ENCODE assay signal across 11 cellular contexts in the genomic region with DNA sequence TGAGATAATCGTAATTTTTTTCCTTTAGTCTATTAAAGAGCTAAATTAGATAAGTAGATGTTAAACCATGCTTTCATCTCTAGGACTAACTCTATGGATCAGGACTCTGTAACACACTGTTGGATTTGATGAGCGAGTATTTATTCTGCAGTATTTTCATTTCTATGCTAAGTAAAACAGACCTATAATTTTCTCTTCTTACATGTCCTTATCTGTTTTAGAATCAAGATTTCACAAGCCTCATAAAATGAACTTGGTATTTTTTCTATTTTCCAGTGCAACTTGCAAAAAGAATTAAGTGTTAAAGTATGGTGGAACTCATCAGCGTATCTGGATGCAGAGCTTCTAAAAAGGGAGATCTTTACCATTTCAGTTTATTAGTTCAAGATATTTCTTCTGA. TPM values are rescaled to one million over a fixed set of nuclear protein-coding genes. Genes with fewer than 3 reads are reported as not detected.
DNase-seq lines count a peak whose midpoint lies in the region; ATAC-seq and TF ChIP-seq lines count a peak whose summit lies in the region.
"Had no signal": no experiment of that assay in that cellular context is flagged by ENCODE, and none has a peak within 500 bp of the region (broad histone marks: within the 10 kb centered on the region; RNA-seq: fewer than 3 reads in every experiment).

No MANE protein-coding gene starts in this region.

- TF ChIP-seq CTCF in A673 (conservative IDR thresholded peaks at IDR 0.05; ENCODE audit: low read depth, low read length), result no peak
- TF ChIP-seq CTCF in GM23338 (conservative IDR thresholded peaks at IDR 0.05; ENCODE audit: low read depth in 2 of 2), result no peak
- no peak for TF ChIP-seq CTCF in vagina (IDR thresholded peaks at IDR 0.05)
- TF ChIP-seq CTCF in spleen (IDR thresholded peaks at IDR 0.05 in 8 of 11, conservative IDR thresholded peaks at IDR 0.05 in 3 of 11), result no peak

- BruUV-seq in A673 (replicated peaks; lab: Mats Ljungman, UMichigan), result no TSS peak

- WGBS in spleen, 5 donors, result 81 to 93% (median 89%) methylated on average over 3 of the region's 3 CpGs

- H3K9me3 ChIP-seq in A673 (ENCODE audit: low read depth, low read length, poor library complexity, severe bottlenecking), result no peaks in the 10 kb centered on the region
- H3K9me3 ChIP-seq in vagina, result no peaks in the 10 kb centered on the region
- no peaks in the 10 kb centered on the region for H3K9me3 ChIP-seq in spleen
- H3K9me3 ChIP-seq: tibial artery had no signal

- POLR2A ChIA-PET in A673 (lab: Charles Lee; ENCODE audit: low non-redundant PET), result no interaction called here
- POLR2A ChIA-PET in activated CD4-positive, alpha-beta memory T cell treated with anti-CD3 and anti-CD28 coated beads, Interleukin-2, amount 10 ng/mL, durations not matched to agents 7 days and 5 days (lab: Charles Lee), result no interaction called here

- peaks cover 40% of the 10 kb centered on the region for H4K20me1 ChIP-seq in GM23338 (replicated peaks; ENCODE audit: insufficient read depth)

- H3K79me2 ChIP-seq in GM23338 (replicated peaks; ENCODE audit: insufficient read depth), result peaks cover 70% of the 10 kb centered on the region

- peaks cover 20% of the 10 kb centered on the region; the same call in 2 of the 3 replicates for H3K36me3 Mint-ChIP-seq in GM23338 (ENCODE audit: low read depth)
- peaks cover 10% of the 10 kb centered on the region for H3K36me3 Mint-ChIP-seq in activated CD4-positive, alpha-beta memory T cell treated with anti-CD3 and anti-CD28 coated beads, Interleukin-2, amount 10 ng/mL, durations not matched to agents 7 days and 5 days (ENCODE audit: low read depth)
- H3K36me3 Mint-ChIP-seq in immature natural killer cell, result peaks cover 0 to 3% (median 0%) of the 10 kb centered on the region in 3 donors

- H3F3A ChIP-seq in GM23338 (replicated peaks; ENCODE audit: low read depth), result no peaks in the 10 kb centered on the region

- CTCF ChIA-PET in A673 (lab: Charles Lee), result no interaction called here
- CTCF ChIA-PET in activated CD4-positive, alpha-beta memory T cell treated with anti-CD3 and anti-CD28 coated beads, Interleukin-2, amount 10 ng/mL, durations not matched to agents 7 days and 5 days (lab: Charles Lee), result no interaction called here

- no peak overlapping the region for H2AFZ ChIP-seq in GM23338

- no peak for TF ChIP-seq POLR2A in vagina (IDR thresholded peaks at IDR 0.05)
- TF ChIP-seq POLR2A in spleen (IDR thresholded peaks at IDR 0.05), result no peak

- H3K4me3 ChIP-seq in A673 (ENCODE audit: low read depth, low read length, poor library complexity, severe bottlenecking), result peak overlapping the region; percentile 94
- H3K4me3 ChIP-seq in GM23338, result peak overlapping the region; percentile 70
- no peak overlapping the region for H3K4me3 ChIP-seq in vagina
- H3K4me3 ChIP-seq in spleen, result peak overlapping the region in 1 of 8 donors; percentile 88

- H3K9me3 Mint-ChIP-seq in GM23338, result no peaks in the 10 kb centered on the region
- H3K9me3 Mint-ChIP-seq in activated CD4-positive, alpha-beta memory T cell treated with anti-CD3 and anti-CD28 coated beads, Interleukin-2, amount 10 ng/mL, durations not matched to agents 7 days and 5 days, result no peaks in the 10 kb centered on the region
- peaks cover 0 to 1% (median 0%) of the 10 kb centered on the region in 6 donors for H3K9me3 Mint-ChIP-seq in immature natural killer cell

- H3K27me3 Mint-ChIP-seq in GM23338 (ENCODE audit: insufficient read depth, low read depth, poor library complexity), result peaks cover 19% of the 10 kb centered on the region
- peaks cover 6% of the 10 kb centered on the region for H3K27me3 Mint-ChIP-seq in activated CD4-positive, alpha-beta memory T cell treated with anti-CD3 and anti-CD28 coated beads, Interleukin-2, amount 10 ng/mL, durations not matched to agents 7 days and 5 days
- H3K27me3 Mint-ChIP-seq in immature natural killer cell (ENCODE audit: low read depth in 3 of 3), result peaks cover 11 to 22% (median 21%) of the 10 kb centered on the region in 3 donors

- H3K9me2 ChIP-seq in GM23338 (ENCODE audit: insufficient read depth), result no peaks in the 10 kb centered on the region

- peaks cover 14% of the 10 kb centered on the region for H3K4me1 ChIP-seq in A673 (ENCODE audit: insufficient read depth, low read length, poor library complexity, severe bottlenecking)
- peaks cover 11% of the 10 kb centered on the region for H3K4me1 ChIP-seq in GM23338 (ENCODE audit: insufficient read depth)
- peaks cover 61% of the 10 kb centered on the region for H3K4me1 ChIP-seq in vagina
- peaks cover 18 to 80% (median 49%) of the 10 kb centered on the region in 6 donors for H3K4me1 ChIP-seq in spleen

- ATAC-seq in GM23338 (no peak), left ventricle myocardium superior (no peak), HG03378 (IDR thresholded peaks at IDR 0.05; ENCODE audit: unreplicated experiment) (no peak)

- H3K27ac ChIP-seq in A673 (ENCODE audit: low read depth, low read length, poor library complexity, severe bottlenecking), result no peak overlapping the region
- no peak overlapping the region for H3K27ac ChIP-seq in GM23338 (ENCODE audit: low read depth)
- H3K27ac ChIP-seq in vagina, result no peak overlapping the region
- no peak overlapping the region for H3K27ac ChIP-seq in spleen
- H3K27ac ChIP-seq: tibial artery had no signal

- no peaks in the 10 kb centered on the region for H3K27me3 ChIP-seq in A673 (replicated peaks; ENCODE audit: insufficient read depth, low read depth, low read length, poor library complexity)
- H3K27me3 ChIP-seq in GM23338 (ENCODE audit: insufficient read depth), result peaks cover 7% of the 10 kb centered on the region; the same call in 1 of the 2 replicates
- H3K27me3 ChIP-seq in vagina, result no peaks in the 10 kb centered on the region
- no peaks in the 10 kb centered on the region for H3K27me3 ChIP-seq in spleen (replicated peaks in 1 of 7)
- H3K27me3 ChIP-seq: tibial artery had no signal

- H3K4me2 ChIP-seq in GM23338, result peak overlapping the region; percentile 91

- H3K4me3 Mint-ChIP-seq in GM23338 (peak overlapping the region; percentile 98), immature natural killer cell (peak overlapping the region in 4 of 5 donors; percentile 36 to 63 (median 37))
- peak overlapping the region; percentile 6 for H3K4me3 Mint-ChIP-seq in activated CD4-positive, alpha-beta memory T cell treated with anti-CD3 and anti-CD28 coated beads, Interleukin-2, amount 10 ng/mL, durations not matched to agents 7 days and 5 days

- H3K36me3 ChIP-seq in A673 (ENCODE audit: insufficient read depth, low read length, poor library complexity, severe bottlenecking) (no peaks in the 10 kb centered on the region), GM23338 (ENCODE audit: insufficient read depth) (no peaks in the 10 kb centered on the region), vagina (no peaks in the 10 kb centered on the region), spleen (peaks cover 0 to 15% (median 0%) of the 10 kb centered on the region in 6 donors)
- H3K36me3 ChIP-seq: tibial artery had no signal

- no peak overlapping the region for H3K27ac Mint-ChIP-seq in GM23338
- no peak overlapping the region for H3K27ac Mint-ChIP-seq in activated CD4-positive, alpha-beta memory T cell treated with anti-CD3 and anti-CD28 coated beads, Interleukin-2, amount 10 ng/mL, durations not matched to agents 7 days and 5 days
- H3K27ac Mint-ChIP-seq in immature natural killer cell, result peak overlapping the region in 1 of 6 donors; percentile 12

- H3K4me1 Mint-ChIP-seq in GM23338, result peaks cover 24% of the 10 kb centered on the region
- peaks cover 27% of the 10 kb centered on the region for H3K4me1 Mint-ChIP-seq in activated CD4-positive, alpha-beta memory T cell treated with anti-CD3 and anti-CD28 coated beads, Interleukin-2, amount 10 ng/mL, durations not matched to agents 7 days and 5 days
- H3K4me1 Mint-ChIP-seq in immature natural killer cell, result peaks cover 52 to 72% of the 10 kb centered on the region in 2 donors

- intact Hi-C loops in A673 (cut with micrococcal nuclease; ENCODE audit: unreplicated experiment) (no loop called here), vagina (cut with DNase I) (no loop called here), left ventricle myocardium superior (cut with micrococcal nuclease) (no loop called here), spleen (cut with DNase I; ENCODE audit: low total_unique reads) (no loop called here)

- no peak for DNase-seq in A673 (ENCODE audit: low spot score)
- no peak for DNase-seq in GM23338 (ENCODE audit: low spot score)
- DNase-seq in activated CD4-positive, alpha-beta memory T cell treated with anti-CD3 and anti-CD28 coated beads, Interleukin-2, amount 10 ng/mL, durations not matched to agents 7 days and 5 days, result no peak
- no peak for DNase-seq in immature natural killer cell
- DNase-seq in vagina (ENCODE audit: extremely low spot score in 2 of 2), result no peak
- DNase-seq in left ventricle myocardium superior, result no peak
- no peak for DNase-seq in spleen
- DNase-seq: aorta, NCI-H1694 treated with DMSO at 0.1 percent for 48 hours, tibial artery had no signal

TF ChIP-seq in GM23338, 12 proteins besides CTCF, POLR2A, EP300 and RAD21 (continues in another document):
- TF ChIP-seq EZH2phosphoT487 (IDR thresholded peaks at IDR 0.05; ENCODE audit: unreplicated experiment), result no peak
- TF ChIP-seq NANOG (IDR thresholded peaks at IDR 0.05; ENCODE audit: borderline replicate concordance), result no peak

RNA-seq across cellular contexts. Expression of gene CACUL1, which starts 2.4 kb away (rescaled TPM):
- 31.9 and 33.6 TPM in 2 replicates for total RNA-seq in A673 (2021)
- total RNA-seq in GM23338 (2014; rRNA removed; shearing (Covaris generic)), result 31.3 and 46.4 TPM in 2 replicates
- 47.2 and 59.4 TPM in 2 replicates for polyA plus RNA-seq in GM23338 (2016; fragmentation: Nextera tagmentation; extraction: Ambion mirVana)
- total RNA-seq in activated CD4-positive, alpha-beta memory T cell treated with anti-CD3 and anti-CD28 coated beads, Interleukin-2, amount 10 ng/mL, durations not matched to agents 7 days and 5 days, result 10 to 100 TPM; 25.8 to 27.9 TPM
- 10 to 100 TPM; 23.8 to 41.4 (median 25.8) TPM for polyA plus RNA-seq in immature natural killer cell
- total RNA-seq in vagina, result 13.8 TPM
- total RNA-seq in left ventricle myocardium superior, result 28.5 TPM
- total RNA-seq in spleen, result 10 to 100 TPM; 29.9 to 56.7 (median 42.6) TPM
- 1 to 10 TPM; 4.3 to 7.3 (median 4.5) TPM for polyA plus RNA-seq in spleen

Comparison
In these comparisons a context has a peak if more than half of its experiments do, and no peak if none do; other contexts are left out.
1. H3K4me3 ChIP-seq: peak in A673 (single experiment) and GM23338 (single experiment); none in vagina (0 of 2).
2. H3K4me3 Mint-ChIP-seq: peak in every context shown above with its lines; median percentile 98 in GM23338; 37 in immature natural killer cell; 6 in activated CD4-positive, alpha-beta memory T cell treated with anti-CD3 and anti-CD28 coated beads, Interleukin-2, amount 10 ng/mL, durations not matched to agents 7 days and 5 days.